Comparison of ENCODE assay signal across 21 cellular contexts in the genomic region with DNA sequence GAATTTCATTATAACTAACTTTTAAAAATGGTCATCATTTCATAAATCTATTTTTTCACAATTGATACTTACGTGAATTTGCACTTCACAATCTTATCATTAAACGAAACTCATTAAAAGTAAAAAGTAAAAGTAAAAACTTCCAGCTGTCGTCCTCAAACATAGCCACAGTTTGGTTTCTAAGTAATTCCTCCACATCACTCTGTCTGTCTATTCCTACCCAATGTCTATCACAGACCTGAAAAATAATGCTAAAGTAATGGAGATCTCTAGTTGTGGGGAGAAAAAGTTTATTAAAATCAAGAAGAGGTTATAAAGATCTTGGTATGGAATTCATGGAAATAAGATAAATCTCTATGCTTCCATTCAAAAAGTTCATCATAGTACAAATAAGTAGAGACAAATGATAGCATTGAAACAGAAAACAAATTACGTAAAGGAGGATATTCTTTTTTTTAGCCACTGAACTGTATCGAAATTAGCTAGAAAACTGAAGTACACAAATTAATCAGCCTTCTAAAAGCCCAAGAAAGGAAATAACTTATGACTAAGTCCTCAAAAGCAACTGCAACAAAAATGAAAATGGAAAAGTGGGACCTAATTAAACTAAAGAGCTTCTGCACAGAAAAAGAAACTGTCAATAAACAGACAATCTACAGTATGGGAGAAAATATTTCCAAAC.
DNase-seq lines count a peak whose midpoint lies in the region; ATAC-seq and TF ChIP-seq lines count a peak whose summit lies in the region.
"Had no signal": no experiment of that assay in that cellular context is flagged by ENCODE, and none has a peak within 500 bp of the region (broad histone marks: within the 10 kb centered on the region; RNA-seq: fewer than 3 reads in every experiment).

No MANE protein-coding gene starts in this region.

- no peak for DNase-seq in CD8-positive, alpha-beta T cell
- DNase-seq in activated T-helper 2 cell treated with anti-CD3 and anti-CD28 coated beads, Interferon-gamma antibody, Interleukin-2, Interleukin-4, amounts not matched to agents 10 μg/mL and 5 μg/mL and 100 μg/mL, durations not matched to agents 14 hours and 24 hours and 36 hours (ENCODE audit: low spot score) = no peak
- DNase-seq in HK-2 (ENCODE audit: unreplicated experiment) (no peak), heart right ventricle (no peak), HCEC 1CT (no peak), osteoblast (ENCODE audit: insufficient read length, low spot score, missing footprints) (no peak)
- DNase-seq: DMS79 treated with DMSO at 0.1 percent for 48 hours; hippocampal formation; IMR-90; naive B cell; NCI-H1092 treated with DMSO at 0.1 percent for 48 hours; NCI-H510A; Peyer's patch; sigmoid colon; stimulated activated CD4-positive, alpha-beta T cell treated with anti-CD3 and anti-CD28 coated beads, Interleukin-4, amount 100 ng/mL, for 4 hours; stimulated activated naive CD4-positive, alpha-beta T cell had no signal

- H3K36me3 ChIP-seq in CD8-positive, alpha-beta T cell (ENCODE audit: insufficient read depth, low read length) = no peaks in the 10 kb centered on the region
- H3K36me3 ChIP-seq in heart right ventricle (peaks cover 0 to 5% (median 0%) of the 10 kb centered on the region in 9 donors), osteoblast (ENCODE audit: insufficient read depth, low read length) (no peaks in the 10 kb centered on the region)
- H3K36me3 ChIP-seq: HAP-1, Peyer's patch, sigmoid colon had no signal

- no peak overlapping the region for H3K27ac Mint-ChIP-seq in CD8-positive, alpha-beta T cell
- H3K27ac Mint-ChIP-seq in activated T-helper 2 cell treated with anti-CD3 and anti-CD28 coated beads, Interferon-gamma antibody, Interleukin-2, Interleukin-4, amounts not matched to agents 10 μg/mL and 5 μg/mL and 100 μg/mL, durations not matched to agents 14 hours and 24 hours and 36 hours = peak overlapping the region; percentile 82
- H3K27ac Mint-ChIP-seq: B cell, naive B cell had no signal

- H2AFZ ChIP-seq in osteoblast (ENCODE audit: low read length) = no peak overlapping the region

- POLR2A ChIA-PET in CD8-positive, alpha-beta T cell (lab: Charles Lee) = interaction anchor here (0.8 to 1.1 kb wide), 2 partner anchors 9 to 99 kb away, joined by 3 read pairs; no protein-coding TSS in a partner anchor

- no peaks in the 10 kb centered on the region for H3K27me3 Mint-ChIP-seq in CD8-positive, alpha-beta T cell (ENCODE audit: low read depth)
- no peaks in the 10 kb centered on the region for H3K27me3 Mint-ChIP-seq in activated T-helper 2 cell treated with anti-CD3 and anti-CD28 coated beads, Interferon-gamma antibody, Interleukin-2, Interleukin-4, amounts not matched to agents 10 μg/mL and 5 μg/mL and 100 μg/mL, durations not matched to agents 14 hours and 24 hours and 36 hours (ENCODE audit: low read depth)
- H3K27me3 Mint-ChIP-seq: naive B cell had no signal

- H3K9me3 ChIP-seq in CD8-positive, alpha-beta T cell (ENCODE audit: low read length) = no peaks in the 10 kb centered on the region
- no peaks in the 10 kb centered on the region for H3K9me3 ChIP-seq in heart right ventricle
- H3K9me3 ChIP-seq in osteoblast (ENCODE audit: low read depth, low read length) = no peaks in the 10 kb centered on the region
- H3K9me3 ChIP-seq: HAP-1, Peyer's patch, sigmoid colon had no signal

- no peak overlapping the region for H3K4me2 ChIP-seq in osteoblast (ENCODE audit: insufficient read depth, low read length)

- no peaks in the 10 kb centered on the region for H3K36me3 Mint-ChIP-seq in CD8-positive, alpha-beta T cell
- peaks cover 25% of the 10 kb centered on the region for H3K36me3 Mint-ChIP-seq in activated T-helper 2 cell treated with anti-CD3 and anti-CD28 coated beads, Interferon-gamma antibody, Interleukin-2, Interleukin-4, amounts not matched to agents 10 μg/mL and 5 μg/mL and 100 μg/mL, durations not matched to agents 14 hours and 24 hours and 36 hours (ENCODE audit: low read depth)
- H3K36me3 Mint-ChIP-seq: naive B cell had no signal

- no peaks in the 10 kb centered on the region for H3K27me3 ChIP-seq in CD8-positive, alpha-beta T cell (ENCODE audit: insufficient read depth, low read length)
- H3K27me3 ChIP-seq in heart right ventricle (peaks cover 0 to 10% (median 0%) of the 10 kb centered on the region in 7 donors), osteoblast (ENCODE audit: insufficient read depth, low read length) (no peaks in the 10 kb centered on the region)
- H3K27me3 ChIP-seq: Peyer's patch, sigmoid colon had no signal

- intact Hi-C loops in CD8-positive, alpha-beta T cell (cut with DNase I, micrococcal nuclease) = loop anchor here in 1 of 2 experiments (5.0 kb wide), 2 partner anchors 98 to 312 kb away; no protein-coding TSS in a partner anchor
- intact Hi-C loops in activated T-helper 2 cell treated with anti-CD3 and anti-CD28 coated beads, Interferon-gamma antibody, Interleukin-2, Interleukin-4, amounts not matched to agents 10 μg/mL and 5 μg/mL and 100 μg/mL, durations not matched to agents 14 hours and 24 hours and 36 hours (cut with micrococcal nuclease) = loop anchor here (1.0 to 2.0 kb wide), 7 partner anchors 11 to 477 kb away; a partner anchor contains a TSS
- intact Hi-C loops in heart right ventricle (cut with DNase I) = loop anchor here in 5 of 10 donors (5.0 to 10.0 kb wide), 4 partner anchors 382 to 409 kb away; no protein-coding TSS in a partner anchor

- H3K9me3 Mint-ChIP-seq in CD8-positive, alpha-beta T cell = no peaks in the 10 kb centered on the region
- H3K9me3 Mint-ChIP-seq in activated T-helper 2 cell treated with anti-CD3 and anti-CD28 coated beads, Interferon-gamma antibody, Interleukin-2, Interleukin-4, amounts not matched to agents 10 μg/mL and 5 μg/mL and 100 μg/mL, durations not matched to agents 14 hours and 24 hours and 36 hours = no peaks in the 10 kb centered on the region

- ATAC-seq in CD8-positive, alpha-beta T cell = no peak
- peak; percentile 45 for ATAC-seq in GM18861 (IDR thresholded peaks at IDR 0.05; ENCODE audit: unreplicated experiment)
- peak; percentile 62 for ATAC-seq in HG03095 (IDR thresholded peaks at IDR 0.05; ENCODE audit: unreplicated experiment)
- ATAC-seq in heart right ventricle = no peak
- ATAC-seq: left lobe of liver had no signal

- no peaks in the 10 kb centered on the region for H4K20me1 ChIP-seq in osteoblast (ENCODE audit: insufficient read depth, low read length)

- no peak overlapping the region for H3K27ac ChIP-seq in CD8-positive, alpha-beta T cell (ENCODE audit: low read depth, low read length)
- H3K27ac ChIP-seq in heart right ventricle (no peak overlapping the region), osteoblast (ENCODE audit: low read depth, low read length) (no peak overlapping the region)
- H3K27ac ChIP-seq: Peyer's patch, sigmoid colon had no signal

- TF ChIP-seq CTCF in CD8-positive, alpha-beta T cell (IDR thresholded peaks at IDR 0.05) = no peak
- no peak for TF ChIP-seq CTCF in heart right ventricle (IDR thresholded peaks at IDR 0.05)
- TF ChIP-seq CTCF in osteoblast (IDR thresholded peaks at IDR 0.05; ENCODE audit: extremely low read depth, low read depth, low read length) = no peak

- no peaks in the 10 kb centered on the region for H3K79me2 ChIP-seq in osteoblast (ENCODE audit: insufficient read depth, low read length)

- 77 to 78% methylated on average over 5 of the region's 5 CpGs for whole genome bisulfite sequencing in heart right ventricle, 2 donors

- no peaks in the 10 kb centered on the region for H3K4me1 ChIP-seq in CD8-positive, alpha-beta T cell (ENCODE audit: insufficient read depth, low read length)
- H3K4me1 ChIP-seq in heart right ventricle (peaks cover 0 to 9% (median 0%) of the 10 kb centered on the region in 9 donors), osteoblast (ENCODE audit: insufficient read depth, low read length) (peaks cover 8% of the 10 kb centered on the region)
- H3K4me1 ChIP-seq: HAP-1, Peyer's patch, sigmoid colon had no signal

- peak overlapping the region; percentile 2 for H3K4me3 Mint-ChIP-seq in CD8-positive, alpha-beta T cell
- H3K4me3 Mint-ChIP-seq in activated T-helper 2 cell treated with anti-CD3 and anti-CD28 coated beads, Interferon-gamma antibody, Interleukin-2, Interleukin-4, amounts not matched to agents 10 μg/mL and 5 μg/mL and 100 μg/mL, durations not matched to agents 14 hours and 24 hours and 36 hours (ENCODE audit: low read depth) = peak overlapping the region; percentile 62
- H3K4me3 Mint-ChIP-seq: B cell, naive B cell had no signal

- CTCF ChIA-PET in CD8-positive, alpha-beta T cell (lab: Charles Lee) = interaction anchor here (0.7 to 11.0 kb wide), 9 partner anchors 14 to 459 kb away, joined by 3 to 151 read pairs (median 4); no protein-coding TSS in a partner anchor

- no peak overlapping the region for H3K4me3 ChIP-seq in CD8-positive, alpha-beta T cell (ENCODE audit: low read depth, low read length)
- H3K4me3 ChIP-seq in heart right ventricle = no peak overlapping the region
- H3K4me3 ChIP-seq in osteoblast (ENCODE audit: insufficient read depth, low read length) = no peak overlapping the region
- H3K4me3 ChIP-seq: HAP-1, Peyer's patch, sigmoid colon had no signal

- H3K4me1 Mint-ChIP-seq in CD8-positive, alpha-beta T cell (ENCODE audit: low read depth) = peaks cover 23% of the 10 kb centered on the region
- peaks cover 56% of the 10 kb centered on the region for H3K4me1 Mint-ChIP-seq in activated T-helper 2 cell treated with anti-CD3 and anti-CD28 coated beads, Interferon-gamma antibody, Interleukin-2, Interleukin-4, amounts not matched to agents 10 μg/mL and 5 μg/mL and 100 μg/mL, durations not matched to agents 14 hours and 24 hours and 36 hours (ENCODE audit: low read depth)
- H3K4me1 Mint-ChIP-seq: naive B cell had no signal

Comparison
In these comparisons a context has a peak if more than half of its experiments do, and no peak if none do; other contexts are left out.
1. ATAC-seq: peak in GM18861 (single experiment) and HG03095 (single experiment); none in CD8-positive, alpha-beta T cell (single experiment) and heart right ventricle (0 of 8).